ENCODE assay signal across 8 cellular contexts in genomic region chrX:120250522-120251271, GRCh38. TPM values are rescaled to one million over a fixed set of nuclear protein-coding genes. Genes with fewer than 3 reads are reported as not detected.
DNase-seq lines count a peak whose midpoint lies in the region; ATAC-seq lines count a peak whose summit lies in the region.

A gene with protein sequence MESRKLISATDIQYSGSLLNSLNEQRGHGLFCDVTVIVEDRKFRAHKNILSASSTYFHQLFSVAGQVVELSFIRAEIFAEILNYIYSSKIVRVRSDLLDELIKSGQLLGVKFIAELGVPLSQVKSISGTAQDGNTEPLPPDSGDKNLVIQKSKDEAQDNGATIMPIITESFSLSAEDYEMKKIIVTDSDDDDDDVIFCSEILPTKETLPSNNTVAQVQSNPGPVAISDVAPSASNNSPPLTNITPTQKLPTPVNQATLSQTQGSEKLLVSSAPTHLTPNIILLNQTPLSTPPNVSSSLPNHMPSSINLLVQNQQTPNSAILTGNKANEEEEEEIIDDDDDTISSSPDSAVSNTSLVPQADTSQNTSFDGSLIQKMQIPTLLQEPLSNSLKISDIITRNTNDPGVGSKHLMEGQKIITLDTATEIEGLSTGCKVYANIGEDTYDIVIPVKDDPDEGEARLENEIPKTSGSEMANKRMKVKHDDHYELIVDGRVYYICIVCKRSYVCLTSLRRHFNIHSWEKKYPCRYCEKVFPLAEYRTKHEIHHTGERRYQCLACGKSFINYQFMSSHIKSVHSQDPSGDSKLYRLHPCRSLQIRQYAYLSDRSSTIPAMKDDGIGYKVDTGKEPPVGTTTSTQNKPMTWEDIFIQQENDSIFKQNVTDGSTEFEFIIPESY (plus strand): TSS chrX:120250812. CDS start chrX:120253416, 2,604 bp downstream.

- peak; percentile 93 for ATAC-seq in GM19468 (IDR thresholded peaks at IDR 0.05; ENCODE audit: extremely low read depth, unreplicated experiment)

- DNase-seq in COLO829 (ENCODE audit: low spot score): peak; percentile 94
- DNase-seq in HS-5 (ENCODE audit: low read depth): peak; percentile 69
- DNase-seq in NK-92 (lab: John Stamatoyannopoulos, UW; ENCODE audit: unreplicated experiment): peak; percentile 31
- DNase-seq in activated CD8-positive, alpha-beta memory T cell treated with anti-CD3 and anti-CD28 coated beads for 24 hours: peak; percentile 87
- DNase-seq in effector CD8-positive, alpha-beta T cell (lab: John Stamatoyannopoulos, UW): peak; percentile 81
- DNase-seq in lung microvascular endothelial cell (ENCODE audit: low read depth in 2 of 2): peak; percentile 84 to 95
- DNase-seq in stimulated activated CD4-positive, alpha-beta T cell treated with anti-CD3 and anti-CD28 coated beads, TNF-alpha, amount 100 ng/mL, for 48 hours (ENCODE audit: low read depth in 3 of 3): peak; percentile 65 to 78 (median 74)

RNA-seq across cellular contexts. Expression of the gene that starts here (rescaled TPM):
- 10.0 and 11.3 TPM in 2 replicates for total RNA-seq in lung microvascular endothelial cell

Comparison
In these comparisons a context has a peak if more than half of its experiments do, and no peak if none do; other contexts are left out.
1. Peak in every context shown above with its lines: DNase-seq and ATAC-seq.
2. DNase-seq: peak in every context shown above with its lines; median percentile 94 in COLO829; 90 in lung microvascular endothelial cell; 87 in activated CD8-positive, alpha-beta memory T cell treated with anti-CD3 and anti-CD28 coated beads for 24 hours; 81 in effector CD8-positive, alpha-beta T cell; 74 in stimulated activated CD4-positive, alpha-beta T cell treated with anti-CD3 and anti-CD28 coated beads, TNF-alpha, amount 100 ng/mL, for 48 hours; 69 in HS-5; 31 in NK-92.